ENCODE assay signal across 12 cellular contexts in genomic region chr2:101710036-101710689, GRCh38. TPM values are rescaled to one million over a fixed set of nuclear protein-coding genes. Genes with fewer than 3 reads are reported as not detected.
DNase-seq lines count a peak whose midpoint lies in the region; ATAC-seq and TF ChIP-seq lines count a peak whose summit lies in the region.
"Had no signal": no experiment of that assay in that cellular context is flagged by ENCODE, and none has a peak within 500 bp of the region (broad histone marks: within the 10 kb centered on the region; RNA-seq: fewer than 3 reads in every experiment).

No MANE protein-coding gene starts in this region.

- no peaks in the 10 kb centered on the region for H3K9me2 ChIP-seq in SU-DHL-6 (replicated peaks; ENCODE audit: insufficient read depth, low read length)

- no peak for TF ChIP-seq POLR2A in esophagus squamous epithelium (IDR thresholded peaks at IDR 0.05)

- H3K27ac Mint-ChIP-seq in T-helper 1 cell treated with Interleukin-12 subunit alpha and Interleukin-12 subunit beta and Interleukin-4 antibody, amounts not matched to agents 30 μg/mL and 1 μg/mL, for 36 hours = peak overlapping the region; percentile 42
- no peak overlapping the region for H3K27ac Mint-ChIP-seq in stimulated activated effector memory CD8-positive, alpha-beta T cell treated with anti-CD3 and anti-CD28 coated beads, Interleukin-12 subunit alpha, Interleukin-12 subunit beta, amount 100 ng/mL, for 72 hours

- peaks cover 57% of the 10 kb centered on the region for H3F3A ChIP-seq in SU-DHL-6 (ENCODE audit: insufficient read depth)

- peak overlapping the region; percentile 40 for H3K9ac ChIP-seq in SU-DHL-6 (ENCODE audit: low read length)

- no peak for DNase-seq in T-helper 1 cell
- no peak for DNase-seq in esophagus squamous epithelium (lab: John Stamatoyannopoulos, UW)
- no peak for DNase-seq in stimulated activated effector memory CD8-positive, alpha-beta T cell treated with anti-CD3 and anti-CD28 coated beads, Interleukin-12 subunit alpha, Interleukin-12 subunit beta, amount 100 ng/mL, for 72 hours (ENCODE audit: low spot score in 2 of 2)
- DNase-seq in COR-L47 (lab: John Stamatoyannopoulos, UW) = no peak
- DNase-seq: amygdala, H7, NCI-H446, transverse colon had no signal

- H3K27me3 Mint-ChIP-seq in T-helper 1 cell treated with Interleukin-12 subunit alpha and Interleukin-12 subunit beta and Interleukin-4 antibody, amounts not matched to agents 30 μg/mL and 1 μg/mL, for 36 hours (ENCODE audit: low read depth) = no peaks in the 10 kb centered on the region

- no peaks in the 10 kb centered on the region for H4K20me1 ChIP-seq in SU-DHL-6 (ENCODE audit: low read depth, low read length)

- no peaks in the 10 kb centered on the region for H3K27me3 ChIP-seq in SU-DHL-6 (ENCODE audit: low read length)
- no peaks in the 10 kb centered on the region for H3K27me3 ChIP-seq in esophagus squamous epithelium
- H3K27me3 ChIP-seq: transverse colon had no signal

- peak overlapping the region; percentile 27 for H3K4me3 Mint-ChIP-seq in T-helper 1 cell treated with Interleukin-12 subunit alpha and Interleukin-12 subunit beta and Interleukin-4 antibody, amounts not matched to agents 30 μg/mL and 1 μg/mL, for 36 hours
- peak overlapping the region; percentile 41 for H3K4me3 Mint-ChIP-seq in stimulated activated effector memory CD8-positive, alpha-beta T cell treated with anti-CD3 and anti-CD28 coated beads, Interleukin-12 subunit alpha, Interleukin-12 subunit beta, amount 100 ng/mL, for 72 hours

- H3K36me3 Mint-ChIP-seq in T-helper 1 cell treated with Interleukin-12 subunit alpha and Interleukin-12 subunit beta and Interleukin-4 antibody, amounts not matched to agents 30 μg/mL and 1 μg/mL, for 36 hours (ENCODE audit: low read depth) = peaks cover 22% of the 10 kb centered on the region
- no peaks in the 10 kb centered on the region for H3K36me3 Mint-ChIP-seq in stimulated activated effector memory CD8-positive, alpha-beta T cell treated with anti-CD3 and anti-CD28 coated beads, Interleukin-12 subunit alpha, Interleukin-12 subunit beta, amount 100 ng/mL, for 72 hours

- H3K4me1 Mint-ChIP-seq in T-helper 1 cell treated with Interleukin-12 subunit alpha and Interleukin-12 subunit beta and Interleukin-4 antibody, amounts not matched to agents 30 μg/mL and 1 μg/mL, for 36 hours (ENCODE audit: low read depth) = peaks cover 53% of the 10 kb centered on the region
- H3K4me1 Mint-ChIP-seq in stimulated activated effector memory CD8-positive, alpha-beta T cell treated with anti-CD3 and anti-CD28 coated beads, Interleukin-12 subunit alpha, Interleukin-12 subunit beta, amount 100 ng/mL, for 72 hours = peaks cover 57% of the 10 kb centered on the region

- H3K36me3 ChIP-seq in SU-DHL-6 (ENCODE audit: low read length) = no peaks in the 10 kb centered on the region
- no peaks in the 10 kb centered on the region for H3K36me3 ChIP-seq in esophagus squamous epithelium
- H3K36me3 ChIP-seq: transverse colon had no signal

- intact Hi-C loops in esophagus squamous epithelium (cut with DNase I) = no loop called here

- H3K4me3 ChIP-seq in SU-DHL-6 (ENCODE audit: insufficient read depth, low read length, poor library complexity, severe bottlenecking) (peak overlapping the region; percentile 30), esophagus squamous epithelium (no peak overlapping the region)
- H3K4me3 ChIP-seq: transverse colon had no signal

- H3K4me1 ChIP-seq in esophagus squamous epithelium = peaks cover 9 to 80% (median 34%) of the 10 kb centered on the region in 3 donors

- no peak for ATAC-seq in stimulated activated effector memory CD8-positive, alpha-beta T cell treated with anti-CD3 and anti-CD28 coated beads, Interleukin-12 subunit alpha, Interleukin-12 subunit beta, amount 100 ng/mL, for 72 hours
- ATAC-seq in GM21447 (IDR thresholded peaks at IDR 0.05; ENCODE audit: unreplicated experiment) = no peak
- ATAC-seq in GM19351 (IDR thresholded peaks at IDR 0.05; ENCODE audit: unreplicated experiment) = no peak

- H3K27ac ChIP-seq in SU-DHL-6 (ENCODE audit: low read depth, low read length) (peak overlapping the region; percentile 100), esophagus squamous epithelium (peak overlapping the region in 3 of 4 donors; percentile 29 to 49 (median 35))
- H3K27ac ChIP-seq: transverse colon had no signal

- H3K79me2 ChIP-seq in SU-DHL-6 (ENCODE audit: insufficient read depth, low read length) = peaks cover 100% of the 10 kb centered on the region

- no peak overlapping the region for H2AFZ ChIP-seq in SU-DHL-6 (ENCODE audit: low read depth, low read length, severe bottlenecking)

- H3K4me2 ChIP-seq in SU-DHL-6 (ENCODE audit: low read depth, low read length, poor library complexity, severe bottlenecking) = peak overlapping the region; percentile 90

- no peak for TF ChIP-seq CTCF in SU-DHL-6 (IDR thresholded peaks at IDR 0.05; ENCODE audit: insufficient read depth, low read length, poor library complexity, severe bottlenecking)
- no peak for TF ChIP-seq CTCF in esophagus squamous epithelium (IDR thresholded peaks at IDR 0.05)

- H3K9me3 Mint-ChIP-seq in T-helper 1 cell treated with Interleukin-12 subunit alpha and Interleukin-12 subunit beta and Interleukin-4 antibody, amounts not matched to agents 30 μg/mL and 1 μg/mL, for 36 hours = no peaks in the 10 kb centered on the region
- H3K9me3 Mint-ChIP-seq in stimulated activated effector memory CD8-positive, alpha-beta T cell treated with anti-CD3 and anti-CD28 coated beads, Interleukin-12 subunit alpha, Interleukin-12 subunit beta, amount 100 ng/mL, for 72 hours = no peaks in the 10 kb centered on the region

- H3K9me3 ChIP-seq in SU-DHL-6 (ENCODE audit: insufficient read depth, low read length) (no peaks in the 10 kb centered on the region), esophagus squamous epithelium (no peaks in the 10 kb centered on the region)
- H3K9me3 ChIP-seq: transverse colon had no signal

- 32 to 50% methylated on average over 3 of the region's 3 CpGs for WGBS in esophagus squamous epithelium, 2 donors

RNA-seq across cellular contexts. Expression of gene MAP4K4, which starts 12.7 kb away (rescaled TPM):
- total RNA-seq in esophagus squamous epithelium = 100 to 1,000 TPM in 1 of 4 donors, 10 to 100 TPM in 3; 46.0 to 121 (median 53.9) TPM
